Comparison of ENCODE assay signal across 17 cellular contexts in the genomic region with DNA sequence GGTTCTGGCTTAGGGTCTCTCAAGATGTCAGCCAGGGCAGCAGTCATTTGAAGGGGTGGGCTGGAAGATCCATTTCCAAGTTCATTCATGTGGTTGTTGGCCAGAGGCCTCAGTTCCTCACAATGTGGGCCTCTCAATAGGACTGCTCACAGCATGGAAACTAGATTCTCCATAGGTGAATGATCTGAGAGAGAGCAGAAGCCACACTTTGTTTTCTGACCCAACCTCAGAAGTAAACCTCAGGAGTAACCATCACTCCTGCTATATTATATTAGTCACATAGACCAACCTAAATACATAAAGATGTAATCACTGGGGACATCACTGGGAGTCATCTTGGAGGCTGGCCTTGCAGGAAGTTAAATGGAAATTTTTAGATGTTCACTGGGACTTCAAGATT. TPM values are rescaled to one million over a fixed set of nuclear protein-coding genes. Genes with fewer than 3 reads are reported as not detected.
"Had no signal": no experiment of that assay in that cellular context is flagged by ENCODE, and none has a peak within 500 bp of the region (broad histone marks: within the 10 kb centered on the region; RNA-seq: fewer than 3 reads in every experiment).

No MANE protein-coding gene starts in this region.

- FAIRE-seq: colon had no signal

- DNase-seq: activated naive CD4-positive, alpha-beta T cell treated with anti-CD3 and anti-CD28 coated beads, Interleukin-2, amount 10 ng/mL, durations not matched to agents 7 days and 5 days; amniotic stem cell; erythroblast; gastrocnemius medialis; heart left ventricle; left cardiac atrium; lower lobe of right lung; nucleus accumbens; SK-N-SH; stimulated activated CD4-positive, alpha-beta T cell treated with anti-CD3 and anti-CD28 coated beads, Interleukin-2, amount 100 ng/mL, for 48 hours; stimulated activated naive CD4-positive, alpha-beta T cell; T-cell; upper lobe of left lung had no signal

- H3K27me3 Mint-ChIP-seq: activated naive CD4-positive, alpha-beta T cell treated with anti-CD3 and anti-CD28 coated beads, Interleukin-2, amount 10 ng/mL, durations not matched to agents 7 days and 5 days; T-cell had no signal

- H3K9me3 Mint-ChIP-seq: activated naive CD4-positive, alpha-beta T cell treated with anti-CD3 and anti-CD28 coated beads, Interleukin-2, amount 10 ng/mL, durations not matched to agents 7 days and 5 days; nephron; T-cell had no signal

- H3K27ac Mint-ChIP-seq: activated naive CD4-positive, alpha-beta T cell treated with anti-CD3 and anti-CD28 coated beads, Interleukin-2, amount 10 ng/mL, durations not matched to agents 7 days and 5 days; T-cell had no signal

- H3K4me3 Mint-ChIP-seq: activated naive CD4-positive, alpha-beta T cell treated with anti-CD3 and anti-CD28 coated beads, Interleukin-2, amount 10 ng/mL, durations not matched to agents 7 days and 5 days; nephron; T-cell had no signal

- ATAC-seq: gastrocnemius medialis, heart left ventricle, left cardiac atrium, lower lobe of right lung, T-cell had no signal

RNA-seq across cellular contexts. Expression of gene PITX3, which starts 46.2 kb away (rescaled TPM):
- total RNA-seq: left cardiac atrium, lower lobe of right lung, posterior vena cava, T-cell, temporal lobe had no signal
- polyA plus RNA-seq: SK-N-SH had no signal
